ENCODE assay signal across 2 cellular contexts in the genomic region with DNA sequence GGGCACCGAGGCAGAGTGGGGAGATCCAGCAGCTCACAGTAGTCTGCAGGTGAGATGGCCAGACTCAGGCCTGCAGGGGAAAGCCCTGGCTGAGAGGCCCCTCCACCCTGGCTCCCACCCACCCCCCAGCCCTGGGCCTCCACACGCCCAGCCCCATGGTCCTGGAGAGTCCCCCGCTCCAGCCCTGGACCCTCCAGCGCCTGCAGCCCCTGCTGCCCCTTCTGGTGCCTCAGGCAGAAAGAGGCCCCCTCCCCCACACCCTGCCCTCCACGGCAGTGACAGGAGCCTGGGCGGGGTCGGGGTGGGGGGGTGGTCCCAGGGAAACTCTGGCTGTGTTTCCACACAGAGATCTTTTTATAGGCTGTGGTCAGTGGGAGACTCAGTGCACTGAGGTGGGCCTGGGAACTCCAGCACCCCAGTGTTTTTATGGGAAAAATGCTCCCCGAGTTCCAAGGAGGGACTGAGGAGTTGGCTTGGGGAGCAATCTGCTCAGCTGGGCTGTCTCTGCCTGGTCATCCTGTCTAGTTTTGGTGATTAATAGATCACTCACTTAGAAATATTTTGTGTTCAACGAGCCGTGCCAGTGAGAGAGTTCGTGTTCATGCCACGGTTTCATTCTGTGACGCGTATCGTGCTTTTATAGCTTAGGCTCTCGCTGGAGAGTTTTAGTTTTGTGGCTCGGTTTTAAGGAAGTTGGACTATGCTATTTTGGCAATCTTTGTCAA.
TF ChIP-seq lines count a peak whose summit lies in the region.

No MANE protein-coding gene starts in this region.

TF ChIP-seq in IMR-90, 13 proteins besides CTCF, POLR2A, EP300 and RAD21:
- TF ChIP-seq BHLHE40 (IDR thresholded peaks at IDR 0.05; ENCODE audit: low read depth, low read length) (0 out of 2 replicates have a peak, but pooled peaks have one; percentile 12), CEBPB (IDR thresholded peaks at IDR 0.05; ENCODE audit: low read depth, low read length) (no peak)

TF ChIP-seq in K562, 482 proteins besides CTCF, POLR2A, EP300 and RAD21:
- TF ChIP-seq, protein P1, sequence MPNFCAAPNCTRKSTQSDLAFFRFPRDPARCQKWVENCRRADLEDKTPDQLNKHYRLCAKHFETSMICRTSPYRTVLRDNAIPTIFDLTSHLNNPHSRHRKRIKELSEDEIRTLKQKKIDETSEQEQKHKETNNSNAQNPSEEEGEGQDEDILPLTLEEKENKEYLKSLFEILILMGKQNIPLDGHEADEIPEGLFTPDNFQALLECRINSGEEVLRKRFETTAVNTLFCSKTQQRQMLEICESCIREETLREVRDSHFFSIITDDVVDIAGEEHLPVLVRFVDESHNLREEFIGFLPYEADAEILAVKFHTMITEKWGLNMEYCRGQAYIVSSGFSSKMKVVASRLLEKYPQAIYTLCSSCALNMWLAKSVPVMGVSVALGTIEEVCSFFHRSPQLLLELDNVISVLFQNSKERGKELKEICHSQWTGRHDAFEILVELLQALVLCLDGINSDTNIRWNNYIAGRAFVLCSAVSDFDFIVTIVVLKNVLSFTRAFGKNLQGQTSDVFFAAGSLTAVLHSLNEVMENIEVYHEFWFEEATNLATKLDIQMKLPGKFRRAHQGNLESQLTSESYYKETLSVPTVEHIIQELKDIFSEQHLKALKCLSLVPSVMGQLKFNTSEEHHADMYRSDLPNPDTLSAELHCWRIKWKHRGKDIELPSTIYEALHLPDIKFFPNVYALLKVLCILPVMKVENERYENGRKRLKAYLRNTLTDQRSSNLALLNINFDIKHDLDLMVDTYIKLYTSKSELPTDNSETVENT (CRISPR knock-in tag; IDR thresholded peaks at IDR 0.05), result no peak
- TF ChIP-seq, protein P2, sequence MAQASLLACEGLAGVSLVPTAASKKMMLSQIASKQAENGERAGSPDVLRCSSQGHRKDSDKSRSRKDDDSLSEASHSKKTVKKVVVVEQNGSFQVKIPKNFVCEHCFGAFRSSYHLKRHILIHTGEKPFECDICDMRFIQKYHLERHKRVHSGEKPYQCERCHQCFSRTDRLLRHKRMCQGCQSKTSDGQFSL (CRISPR knock-in tag; IDR thresholded peaks at IDR 0.05), result 0 out of 2 replicates have a peak, but pooled peaks have one; percentile 26
- TF ChIP-seq, protein P2 (tag; IDR thresholded peaks at IDR 0.05), result no peak
TF ChIP-seq in K562: peak in this region for 1.
